24 cellular contexts compared by ENCODE assay signal in the genomic region with DNA sequence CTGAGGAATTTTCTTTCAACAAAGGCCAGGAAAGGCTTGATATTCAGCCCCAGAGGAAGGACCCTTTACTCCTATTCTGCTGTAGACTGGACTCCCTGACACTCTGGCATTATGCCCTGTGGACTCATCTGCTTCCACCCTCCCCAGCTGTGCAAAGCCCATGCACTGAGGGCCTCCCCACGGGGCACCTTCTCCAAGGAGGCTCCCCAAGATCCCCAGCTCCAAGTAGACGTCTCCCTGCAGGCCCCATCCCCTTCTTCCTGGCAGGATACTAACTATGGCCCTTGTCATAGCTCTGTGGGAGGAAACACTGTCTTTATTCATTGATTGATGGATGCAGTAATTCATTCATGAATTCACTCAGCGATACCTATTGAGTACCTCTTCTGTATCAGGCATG. TPM values are rescaled to one million over a fixed set of nuclear protein-coding genes. Genes with fewer than 3 reads are reported as not detected.
"Had no signal": no experiment of that assay in that cellular context is flagged by ENCODE, and none has a peak within 500 bp of the region (broad histone marks: within the 10 kb centered on the region; RNA-seq: fewer than 3 reads in every experiment).

No MANE protein-coding gene starts in this region.

- H3K9me2 ChIP-seq: SK-N-SH had no signal

- H3K27ac Mint-ChIP-seq: activated CD8-positive, alpha-beta T cell treated with anti-CD3 and anti-CD28 coated beads for 36 hours; activated T-cell treated with anti-CD3 and anti-CD28 coated beads, Interleukin-2, amount 50 U/mL, for 24 hours had no signal

- DNase-seq: activated CD4-positive, alpha-beta T cell treated with anti-CD3 and anti-CD28 coated beads for 48 hours; activated CD4-positive, CD25-positive, alpha-beta regulatory T cell; activated CD8-positive, alpha-beta T cell treated with anti-CD3 and anti-CD28 coated beads for 36 hours; activated naive CD4-positive, alpha-beta T cell treated with anti-CD3 and anti-CD28 coated beads, Interleukin-2, amount 50 U/mL, for 16 hours; activated T-cell treated with anti-CD3 and anti-CD28 coated beads, Interleukin-2, amount 50 U/mL, for 24 hours; dermis blood vessel endothelial cell; effector memory CD4-positive, alpha-beta T cell; foreskin fibroblast; glutamatergic neuron; hypothalamus; islet precursor cell; SK-N-SH; stimulated activated CD4-positive, alpha-beta T cell treated with anti-CD3 and anti-CD28 coated beads, Interleukin-15, amount 100 ng/mL, for 24 hours; stimulated activated CD4-positive, alpha-beta T cell treated with anti-CD3 and anti-CD28 coated beads, Interleukin-2, amount 100 ng/mL, for 48 hours; stomach; testis had no signal

- H3K9me3 Mint-ChIP-seq: activated T-cell treated with anti-CD3 and anti-CD28 coated beads, Interleukin-2, amount 50 U/mL, for 24 hours had no signal

- H3K4me3 Mint-ChIP-seq: activated CD8-positive, alpha-beta T cell treated with anti-CD3 and anti-CD28 coated beads for 36 hours; activated T-cell treated with anti-CD3 and anti-CD28 coated beads, Interleukin-2, amount 50 U/mL, for 24 hours had no signal

- H3K36me3 ChIP-seq: adrenal gland, prostate gland, right atrium auricular region, stomach had no signal

- H3K4me1 ChIP-seq: adrenal gland, prostate gland had no signal

- ATAC-seq: activated CD8-positive, alpha-beta T cell treated with anti-CD3 and anti-CD28 coated beads for 36 hours; left lobe of liver had no signal

- H3K27ac ChIP-seq: adrenal gland, prostate gland, right atrium auricular region, skin epidermis, stomach, testis had no signal

- H3K27me3 Mint-ChIP-seq: activated CD8-positive, alpha-beta T cell treated with anti-CD3 and anti-CD28 coated beads for 36 hours; activated T-cell treated with anti-CD3 and anti-CD28 coated beads, Interleukin-2, amount 50 U/mL, for 24 hours had no signal

- H3K4me2 ChIP-seq: SK-N-SH had no signal

- H3K9ac ChIP-seq: SK-N-SH had no signal

- H3K4me3 ChIP-seq: adrenal gland, lung, prostate gland, right atrium auricular region, skin epidermis, stomach, testis had no signal

- H3K9me3 ChIP-seq: adrenal gland, prostate gland, right atrium auricular region, SK-N-SH, stomach, testis had no signal

- H3K27me3 ChIP-seq: adrenal gland, right atrium auricular region, stomach, testis had no signal

RNA-seq across cellular contexts. Expression of gene MB, which starts 15.8 kb away (rescaled TPM):
- total RNA-seq: activated CD8-positive, alpha-beta T cell treated with anti-CD3 and anti-CD28 coated beads for 36 hours; bronchial epithelial cell; dermis blood vessel endothelial cell; osteocyte had no signal
